8 cellular contexts compared by ENCODE assay signal in the genomic region with DNA sequence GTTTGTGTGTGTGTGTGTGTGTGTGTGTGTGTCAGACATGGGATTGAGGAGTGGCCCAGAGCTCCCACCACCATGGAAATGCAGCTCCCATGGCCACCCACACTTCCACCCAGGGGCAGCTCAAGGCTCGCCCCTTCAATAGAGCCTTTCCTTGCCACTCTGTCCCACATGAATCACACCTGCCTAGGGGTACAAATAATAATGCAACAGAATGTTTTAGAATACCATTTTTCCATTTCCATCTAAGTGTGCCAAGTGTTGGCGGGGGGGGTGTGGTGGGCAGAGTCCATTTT. TPM values are rescaled to one million over a fixed set of nuclear protein-coding genes. Genes with fewer than 3 reads are reported as not detected.
"Had no signal": no experiment of that assay in that cellular context is flagged by ENCODE, and none has a peak within 500 bp of the region (broad histone marks: within the 10 kb centered on the region; RNA-seq: fewer than 3 reads in every experiment).

No MANE protein-coding gene starts in this region.

RNA-seq across cellular contexts. Expression of a gene that starts 19.7 kb away (rescaled TPM):
- total RNA-seq: cerebellum, hepatocyte, kidney epithelial cell, left cardiac atrium, lung microvascular endothelial cell, mucosa of descending colon, osteocyte, prostate gland had no signal
